Comparison of ENCODE assay signal across 21 cellular contexts in genomic region chr2:150120271-150120950, GRCh38.
DNase-seq lines count a peak whose midpoint lies in the region; ATAC-seq and TF ChIP-seq lines count a peak whose summit lies in the region.
"Had no signal": no experiment of that assay in that cellular context is flagged by ENCODE, and none has a peak within 500 bp of the region (broad histone marks: within the 10 kb centered on the region; RNA-seq: fewer than 3 reads in every experiment).

No MANE protein-coding gene starts in this region.

- H3K36me3 Mint-ChIP-seq in WTC11 = no peaks in the 10 kb centered on the region

- no peak for TF ChIP-seq CTCF in WTC11 (IDR thresholded peaks at IDR 0.05)

- in situ Hi-C loops in KBM-7 (cut with MboI; ENCODE audit: low pct_unique_long_range_greater_than_20kb, low sequenced_read_pairs) = no loop called here

- H3K4me3 Mint-ChIP-seq in WTC11 = peak overlapping the region; percentile 40
- H3K4me3 Mint-ChIP-seq: activated CD4-positive, alpha-beta T cell treated with anti-CD3 and anti-CD28 coated beads, Interleukin-2, amount 10 ng/mL, durations not matched to agents 24 days and 14 days; B cell; stimulated activated naive CD8-positive, alpha-beta T cell treated with anti-CD3 and anti-CD28 coated beads, Interleukin-15, Interleukin-2, amounts not matched to agents 100 ng/mL and 50 ng/mL, for 24 hours had no signal

- H3K9me3 Mint-ChIP-seq in WTC11 = no peaks in the 10 kb centered on the region
- H3K9me3 Mint-ChIP-seq: activated CD4-positive, alpha-beta T cell treated with anti-CD3 and anti-CD28 coated beads, Interleukin-2, amount 10 ng/mL, durations not matched to agents 24 days and 14 days; stimulated activated naive CD8-positive, alpha-beta T cell treated with anti-CD3 and anti-CD28 coated beads, Interleukin-15, Interleukin-2, amounts not matched to agents 100 ng/mL and 50 ng/mL, for 24 hours had no signal

- no peaks in the 10 kb centered on the region for H3K27me3 Mint-ChIP-seq in WTC11 (ENCODE audit: low read depth)
- H3K27me3 Mint-ChIP-seq: activated CD4-positive, alpha-beta T cell treated with anti-CD3 and anti-CD28 coated beads, Interleukin-2, amount 10 ng/mL, durations not matched to agents 24 days and 14 days; B cell; stimulated activated naive CD8-positive, alpha-beta T cell treated with anti-CD3 and anti-CD28 coated beads, Interleukin-15, Interleukin-2, amounts not matched to agents 100 ng/mL and 50 ng/mL, for 24 hours had no signal

- H3K4me1 Mint-ChIP-seq in WTC11 = peaks cover 40% of the 10 kb centered on the region
- H3K4me1 Mint-ChIP-seq: activated CD4-positive, alpha-beta T cell treated with anti-CD3 and anti-CD28 coated beads, Interleukin-2, amount 10 ng/mL, durations not matched to agents 24 days and 14 days; B cell had no signal

- ATAC-seq in WTC11 (peak; percentile 77), GM19395 (IDR thresholded peaks at IDR 0.05; ENCODE audit: unreplicated experiment) (no peak), HG03378 (IDR thresholded peaks at IDR 0.05; ENCODE audit: unreplicated experiment) (no peak)
- ATAC-seq: left ventricle myocardium superior, upper lobe of right lung had no signal

- DNase-seq in DMS53 (lab: John Stamatoyannopoulos, UW) (peak; percentile 30), DMS53 treated with DMSO at 0.1 percent for 48 hours (lab: John Stamatoyannopoulos, UW; ENCODE audit: unreplicated experiment) (no peak), WTC11 (ENCODE audit: low spot score) (no peak), iPS-NIHi7 (ENCODE audit: extremely low spot score) (peak; percentile 17), retina (peak; percentile 79), KBM-7 (no peak)
- DNase-seq: 8988T; activated CD4-positive, alpha-beta T cell treated with anti-CD3 and anti-CD28 coated beads, Interleukin-2, amount 10 ng/mL, durations not matched to agents 24 days and 14 days; activated gamma-delta T cell; caudate nucleus; effector CD4-positive, alpha-beta T cell; esophagus squamous epithelium; H7; left ventricle myocardium superior; NCI-H1694 treated with DMSO at 0.1 percent for 48 hours; ovary; upper lobe of right lung had no signal

- CTCF ChIA-PET in WTC11 (lab: Charles Lee) = interaction anchor here (1.1 kb wide), 1 partner anchor 428 kb away, joined by 3 read pairs; no protein-coding TSS in a partner anchor

- POLR2A ChIA-PET in WTC11 (lab: Charles Lee) = interaction anchor here (0.8 kb wide), 1 partner anchor 22 kb away, joined by 3 read pairs; no protein-coding TSS in a partner anchor

- peak overlapping the region; percentile 63; the same call in 1 of the 2 replicates for H3K27ac Mint-ChIP-seq in WTC11
- H3K27ac Mint-ChIP-seq: activated CD4-positive, alpha-beta T cell treated with anti-CD3 and anti-CD28 coated beads, Interleukin-2, amount 10 ng/mL, durations not matched to agents 24 days and 14 days; B cell; stimulated activated naive CD8-positive, alpha-beta T cell treated with anti-CD3 and anti-CD28 coated beads, Interleukin-15, Interleukin-2, amounts not matched to agents 100 ng/mL and 50 ng/mL, for 24 hours had no signal

TF ChIP-seq in WTC11, 78 proteins besides CTCF, POLR2A, EP300 and RAD21:
- TF ChIP-seq NR3C1 (CRISPR knock-in tag; conservative IDR thresholded peaks at IDR 0.05; ENCODE audit: low read depth) = no peak
- TF ChIP-seq OVOL2 (CRISPR knock-in tag; IDR thresholded peaks at IDR 0.05; ENCODE audit: borderline replicate concordance) = no peak
- TF ChIP-seq AR (CRISPR knock-in tag; IDR thresholded peaks at IDR 0.05) = no peak
- no peak for TF ChIP-seq FOXP1 (CRISPR knock-in tag; IDR thresholded peaks at IDR 0.05; ENCODE audit: borderline replicate concordance)
- no peak for TF ChIP-seq E2F4 (CRISPR knock-in tag; IDR thresholded peaks at IDR 0.05; ENCODE audit: borderline replicate concordance, low read depth)
- no peak for TF ChIP-seq JUN (CRISPR knock-in tag; IDR thresholded peaks at IDR 0.05)
- TF ChIP-seq EMX1 (CRISPR knock-in tag; IDR thresholded peaks at IDR 0.05) = no peak
- TF ChIP-seq NR1H2 (CRISPR knock-in tag; IDR thresholded peaks at IDR 0.05) = no peak
- no peak for TF ChIP-seq ATF1 (CRISPR knock-in tag; IDR thresholded peaks at IDR 0.05)
- no peak for TF ChIP-seq CBFB (CRISPR knock-in tag; IDR thresholded peaks at IDR 0.05; ENCODE audit: low read depth)
- TF ChIP-seq ZNF232 (CRISPR knock-in tag; IDR thresholded peaks at IDR 0.05) = no peak
- no peak for TF ChIP-seq FOXP4 (CRISPR knock-in tag; IDR thresholded peaks at IDR 0.05)
- TF ChIP-seq ZNF671 (CRISPR knock-in tag; IDR thresholded peaks at IDR 0.05) = no peak

Comparison
In these comparisons a context has a peak if more than half of its experiments do, and no peak if none do; other contexts are left out.
1. DNase-seq: peak in DMS53 (single experiment), iPS-NIHi7 (single experiment) and retina (single experiment); none in DMS53 treated with DMSO at 0.1 percent for 48 hours (single experiment), WTC11 (single experiment) and KBM-7 (single experiment).